In the genomic region with DNA sequence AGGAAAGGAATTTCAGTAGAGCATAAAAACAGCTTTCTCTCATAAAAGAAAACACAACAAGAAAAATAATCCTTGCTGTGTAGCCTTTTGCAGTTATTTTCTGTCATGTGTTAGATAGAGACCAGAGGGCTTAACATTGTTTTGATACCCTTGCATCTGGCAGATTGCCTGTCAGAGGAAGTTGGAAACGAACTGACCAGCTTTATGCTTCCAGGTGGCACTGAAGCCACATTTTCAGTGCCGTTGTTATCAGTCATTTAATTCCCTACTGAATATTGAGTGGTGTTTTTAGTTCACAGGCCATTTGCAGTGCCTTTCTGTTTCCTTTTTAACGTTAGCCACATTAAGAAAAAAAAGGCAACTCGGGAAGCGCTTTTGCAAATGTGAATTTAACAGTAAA, we compare ENCODE assay signal across 11 cellular contexts. TPM values are rescaled to one million over a fixed set of nuclear protein-coding genes. Genes with fewer than 3 reads are reported as not detected.
DNase-seq lines count a peak whose midpoint lies in the region; TF ChIP-seq lines count a peak whose summit lies in the region.
"Had no signal": no experiment of that assay in that cellular context is flagged by ENCODE, and none has a peak within 500 bp of the region (broad histone marks: within the 10 kb centered on the region; RNA-seq: fewer than 3 reads in every experiment).

No MANE protein-coding gene starts in this region.

- H3K4me3 ChIP-seq in BE2C (ENCODE audit: low read depth, low read length) (peak overlapping the region; percentile 12; the same call in 1 of the 2 replicates), Karpas-422 (ENCODE audit: low read length) (no peak overlapping the region)

- H3K9me3 ChIP-seq in BE2C (no peaks in the 10 kb centered on the region), Karpas-422 (ENCODE audit: low read length) (no peaks in the 10 kb centered on the region)

- H3K27me3 ChIP-seq in BE2C, result no peaks in the 10 kb centered on the region
- no peaks in the 10 kb centered on the region for H3K27me3 ChIP-seq in Karpas-422 (ENCODE audit: low read length)

- H3K9ac ChIP-seq in Karpas-422 (ENCODE audit: low read length), result no peak overlapping the region

- no peak for TF ChIP-seq CTCF in BE2C (IDR thresholded peaks at IDR 0.05; ENCODE audit: low read depth, low read length)

- no peaks in the 10 kb centered on the region for H4K20me1 ChIP-seq in Karpas-422 (ENCODE audit: insufficient read depth, low read depth, low read length)

- peak; percentile 52 for DNase-seq in BE2C
- DNase-seq in Karpas-422, result no peak
- DNase-seq in cerebellar cortex (ENCODE audit: low spot score), result peak; percentile 45
- peak; percentile 54 for DNase-seq in myocyte (ENCODE audit: low read depth)
- no peak for DNase-seq in activated effector memory CD4-positive, alpha-beta T cell treated with Interleukin-2 at 50 U/mL for 16 hours
- DNase-seq in effector CD4-positive, alpha-beta T cell, result no peak
- DNase-seq in NK-92 (lab: John Stamatoyannopoulos, UW; ENCODE audit: unreplicated experiment), result no peak
- DNase-seq in SIG-M5 (lab: John Stamatoyannopoulos, UW), result no peak
- DNase-seq: activated CD4-positive, alpha-beta T cell treated with anti-CD3 and anti-CD28 coated beads, Interleukin-2, amount 50 U/mL, for 1 hour; NCI-H1105; T-helper 1 cell had no signal

- no peak overlapping the region for H2AFZ ChIP-seq in Karpas-422 (ENCODE audit: low read length)

- H3K4me1 ChIP-seq in BE2C (peaks cover 18% of the 10 kb centered on the region), Karpas-422 (ENCODE audit: low read length) (peaks cover 30% of the 10 kb centered on the region)

- no peak overlapping the region for H3K27ac ChIP-seq in Karpas-422 (ENCODE audit: low read length)

- H3K36me3 ChIP-seq in BE2C, result no peaks in the 10 kb centered on the region
- no peaks in the 10 kb centered on the region for H3K36me3 ChIP-seq in Karpas-422 (ENCODE audit: insufficient read depth, low read length)

- H3K79me2 ChIP-seq in Karpas-422 (ENCODE audit: low read length), result no peaks in the 10 kb centered on the region

- H3K9me2 ChIP-seq in Karpas-422 (replicated peaks; ENCODE audit: insufficient read depth, low read length), result no peaks in the 10 kb centered on the region

- peak overlapping the region; percentile 28 for H3K4me2 ChIP-seq in Karpas-422 (ENCODE audit: low read depth, low read length, poor library complexity, severe bottlenecking)

RNA-seq across cellular contexts. Expression of gene RAG2, which starts 21.5 kb away (rescaled TPM):
- polyA plus RNA-seq in BE2C (2012; ENCODE audit: insufficient read depth, insufficient read length, low read depth), result 0.56 TPM
- total RNA-seq in Karpas-422 (2014; rRNA removed; shearing (Covaris generic); ENCODE audit: low replicate concordance), result not detected in 2 replicates
- not detected in 2 replicates for total RNA-seq in myocyte
- not detected for polyA plus RNA-seq in myocyte (2012)

RNA-seq across cellular contexts. Expression of gene IFTAP, which starts 25.2 kb away (rescaled TPM):
- 25.1 TPM for polyA plus RNA-seq in BE2C (2012; ENCODE audit: insufficient read depth, insufficient read length, low read depth)
- total RNA-seq in Karpas-422 (2014; rRNA removed; shearing (Covaris generic); ENCODE audit: low replicate concordance), result not detected in 2 replicates
- total RNA-seq in myocyte, result 45.1 and 51.0 TPM in 2 replicates
- polyA plus RNA-seq in myocyte (2012), result 28.0 TPM

RNA-seq across cellular contexts. Expression of gene RAG1, which starts 51.7 kb away (rescaled TPM):
- polyA plus RNA-seq in BE2C (2012; ENCODE audit: insufficient read depth, insufficient read length, low read depth), result 0.56 TPM
- 0.34 and 0.72 TPM in 2 replicates for total RNA-seq in Karpas-422 (2014; rRNA removed; shearing (Covaris generic); ENCODE audit: low replicate concordance)
- 2.6 and 5.6 TPM in 2 replicates for total RNA-seq in myocyte
- 2.3 TPM for polyA plus RNA-seq in myocyte (2012)

Comparison
In these comparisons a context has a peak if more than half of its experiments do, and no peak if none do; other contexts are left out.
1. DNase-seq: peak in BE2C (single experiment), cerebellar cortex (single experiment) and myocyte (single experiment); none in Karpas-422 (single experiment), activated effector memory CD4-positive, alpha-beta T cell treated with Interleukin-2 at 50 U/mL for 16 hours (single experiment), effector CD4-positive, alpha-beta T cell (single experiment), NK-92 (single experiment) and SIG-M5 (single experiment).
2. RNA of gene IFTAP, which starts 25.2 kb away (total RNA-seq): 45.1 to 51.0 TPM in myocyte; not detected in Karpas-422; every median in the first group is over 10 times any median in the second.